1 cellular context compared by ENCODE assay signal in the genomic region with DNA sequence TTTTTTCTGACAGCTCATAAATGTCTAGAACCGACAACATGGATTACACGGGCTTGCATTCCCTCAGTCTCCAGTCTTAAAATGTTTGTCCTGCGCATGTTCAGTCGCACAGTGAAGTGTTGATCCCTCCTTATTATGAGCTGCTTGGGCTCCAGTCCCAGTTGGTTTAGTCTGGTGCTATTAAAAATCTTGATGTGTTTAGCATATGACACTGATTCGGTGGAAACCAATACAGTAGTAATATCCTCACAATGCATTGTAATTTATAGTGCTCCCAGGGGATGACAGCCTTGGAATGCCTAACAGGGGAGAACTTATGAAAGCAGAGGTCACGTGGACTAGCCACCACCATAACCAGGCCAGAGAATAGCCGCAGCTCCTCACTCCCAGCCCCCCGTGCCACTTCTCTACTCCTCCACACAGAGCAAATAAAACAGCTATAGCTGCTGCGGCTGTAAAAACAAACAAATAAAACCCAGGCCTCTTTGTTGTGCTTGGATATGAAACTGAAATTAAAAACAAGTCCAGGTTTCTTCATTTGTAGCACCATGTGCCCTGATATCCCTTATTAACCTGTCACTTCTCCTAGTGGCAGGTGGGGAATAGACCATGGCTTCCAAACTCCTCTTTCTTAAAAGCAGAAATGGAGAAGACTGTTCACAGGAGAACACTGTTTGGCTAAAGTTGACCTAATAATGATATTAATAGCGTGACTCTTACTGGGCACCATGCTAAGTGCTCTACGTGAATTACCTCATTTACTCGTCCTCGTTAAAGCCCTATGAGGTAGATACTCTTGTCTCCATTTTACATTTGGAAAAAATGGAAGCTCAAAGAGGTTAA.
A peak's percentile ranks its signal among the peaks of the same experiment; 100 is the strongest.
TF ChIP-seq lines count a peak whose summit lies in the region.

No MANE protein-coding gene starts in this region.

TF ChIP-seq in HEK293, 187 proteins besides CTCF, POLR2A, EP300 and RAD21 (continued from another document and continues in another):
- TF ChIP-seq, protein P1, sequence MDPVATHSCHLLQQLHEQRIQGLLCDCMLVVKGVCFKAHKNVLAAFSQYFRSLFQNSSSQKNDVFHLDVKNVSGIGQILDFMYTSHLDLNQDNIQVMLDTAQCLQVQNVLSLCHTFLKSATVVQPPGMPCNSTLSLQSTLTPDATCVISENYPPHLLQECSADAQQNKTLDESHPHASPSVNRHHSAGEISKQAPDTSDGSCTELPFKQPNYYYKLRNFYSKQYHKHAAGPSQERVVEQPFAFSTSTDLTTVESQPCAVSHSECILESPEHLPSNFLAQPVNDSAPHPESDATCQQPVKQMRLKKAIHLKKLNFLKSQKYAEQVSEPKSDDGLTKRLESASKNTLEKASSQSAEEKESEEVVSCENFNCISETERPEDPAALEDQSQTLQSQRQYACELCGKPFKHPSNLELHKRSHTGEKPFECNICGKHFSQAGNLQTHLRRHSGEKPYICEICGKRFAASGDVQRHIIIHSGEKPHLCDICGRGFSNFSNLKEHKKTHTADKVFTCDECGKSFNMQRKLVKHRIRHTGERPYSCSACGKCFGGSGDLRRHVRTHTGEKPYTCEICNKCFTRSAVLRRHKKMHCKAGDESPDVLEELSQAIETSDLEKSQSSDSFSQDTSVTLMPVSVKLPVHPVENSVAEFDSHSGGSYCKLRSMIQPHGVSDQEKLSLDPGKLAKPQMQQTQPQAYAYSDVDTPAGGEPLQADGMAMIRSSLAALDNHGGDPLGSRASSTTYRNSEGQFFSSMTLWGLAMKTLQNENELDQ (tag by site-specific recombination; IDR thresholded peaks at IDR 0.05; ENCODE audit: low read depth) = no peak
- TF ChIP-seq IKZF3 (tag by site-specific recombination; IDR thresholded peaks at IDR 0.05) = no peak; the same call in 1 of the 2 replicates
- TF ChIP-seq ZSCAN23 (tag by site-specific recombination; IDR thresholded peaks at IDR 0.05) = no peak
- TF ChIP-seq ZNF239 (tag by site-specific recombination; IDR thresholded peaks at IDR 0.05) = no peak
- TF ChIP-seq ZNF548 (tag by site-specific recombination; IDR thresholded peaks at IDR 0.05) = no peak
- no peak for TF ChIP-seq ZNF610 (tag by site-specific recombination; IDR thresholded peaks at IDR 0.05; ENCODE audit: borderline replicate concordance)
- TF ChIP-seq, protein P2, sequence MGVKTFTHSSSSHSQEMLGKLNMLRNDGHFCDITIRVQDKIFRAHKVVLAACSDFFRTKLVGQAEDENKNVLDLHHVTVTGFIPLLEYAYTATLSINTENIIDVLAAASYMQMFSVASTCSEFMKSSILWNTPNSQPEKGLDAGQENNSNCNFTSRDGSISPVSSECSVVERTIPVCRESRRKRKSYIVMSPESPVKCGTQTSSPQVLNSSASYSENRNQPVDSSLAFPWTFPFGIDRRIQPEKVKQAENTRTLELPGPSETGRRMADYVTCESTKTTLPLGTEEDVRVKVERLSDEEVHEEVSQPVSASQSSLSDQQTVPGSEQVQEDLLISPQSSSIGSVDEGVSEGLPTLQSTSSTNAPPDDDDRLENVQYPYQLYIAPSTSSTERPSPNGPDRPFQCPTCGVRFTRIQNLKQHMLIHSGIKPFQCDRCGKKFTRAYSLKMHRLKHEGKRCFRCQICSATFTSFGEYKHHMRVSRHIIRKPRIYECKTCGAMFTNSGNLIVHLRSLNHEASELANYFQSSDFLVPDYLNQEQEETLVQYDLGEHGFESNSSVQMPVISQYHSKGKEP (tag by site-specific recombination; IDR thresholded peaks at IDR 0.05) = peak; percentile 78
- peak; percentile 54 for TF ChIP-seq SP2 (tag by site-specific recombination; IDR thresholded peaks at IDR 0.05)
- TF ChIP-seq GLIS1 (tag by site-specific recombination; IDR thresholded peaks at IDR 0.05) = peak; percentile 81
- TF ChIP-seq, protein P3, sequence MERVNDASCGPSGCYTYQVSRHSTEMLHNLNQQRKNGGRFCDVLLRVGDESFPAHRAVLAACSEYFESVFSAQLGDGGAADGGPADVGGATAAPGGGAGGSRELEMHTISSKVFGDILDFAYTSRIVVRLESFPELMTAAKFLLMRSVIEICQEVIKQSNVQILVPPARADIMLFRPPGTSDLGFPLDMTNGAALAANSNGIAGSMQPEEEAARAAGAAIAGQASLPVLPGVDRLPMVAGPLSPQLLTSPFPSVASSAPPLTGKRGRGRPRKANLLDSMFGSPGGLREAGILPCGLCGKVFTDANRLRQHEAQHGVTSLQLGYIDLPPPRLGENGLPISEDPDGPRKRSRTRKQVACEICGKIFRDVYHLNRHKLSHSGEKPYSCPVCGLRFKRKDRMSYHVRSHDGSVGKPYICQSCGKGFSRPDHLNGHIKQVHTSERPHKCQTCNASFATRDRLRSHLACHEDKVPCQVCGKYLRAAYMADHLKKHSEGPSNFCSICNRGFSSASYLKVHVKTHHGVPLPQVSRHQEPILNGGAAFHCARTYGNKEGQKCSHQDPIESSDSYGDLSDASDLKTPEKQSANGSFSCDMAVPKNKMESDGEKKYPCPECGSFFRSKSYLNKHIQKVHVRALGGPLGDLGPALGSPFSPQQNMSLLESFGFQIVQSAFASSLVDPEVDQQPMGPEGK (tag by site-specific recombination; IDR thresholded peaks at IDR 0.05) = peak; percentile 72
- TF ChIP-seq, protein P4, sequence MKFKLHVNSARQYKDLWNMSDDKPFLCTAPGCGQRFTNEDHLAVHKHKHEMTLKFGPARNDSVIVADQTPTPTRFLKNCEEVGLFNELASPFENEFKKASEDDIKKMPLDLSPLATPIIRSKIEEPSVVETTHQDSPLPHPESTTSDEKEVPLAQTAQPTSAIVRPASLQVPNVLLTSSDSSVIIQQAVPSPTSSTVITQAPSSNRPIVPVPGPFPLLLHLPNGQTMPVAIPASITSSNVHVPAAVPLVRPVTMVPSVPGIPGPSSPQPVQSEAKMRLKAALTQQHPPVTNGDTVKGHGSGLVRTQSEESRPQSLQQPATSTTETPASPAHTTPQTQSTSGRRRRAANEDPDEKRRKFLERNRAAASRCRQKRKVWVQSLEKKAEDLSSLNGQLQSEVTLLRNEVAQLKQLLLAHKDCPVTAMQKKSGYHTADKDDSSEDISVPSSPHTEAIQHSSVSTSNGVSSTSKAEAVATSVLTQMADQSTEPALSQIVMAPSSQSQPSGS (tag by site-specific recombination; IDR thresholded peaks at IDR 0.05; ENCODE audit: low read depth) = 0 out of 2 replicates have a peak, but pooled peaks have one; percentile 42
- TF ChIP-seq, protein P5, sequence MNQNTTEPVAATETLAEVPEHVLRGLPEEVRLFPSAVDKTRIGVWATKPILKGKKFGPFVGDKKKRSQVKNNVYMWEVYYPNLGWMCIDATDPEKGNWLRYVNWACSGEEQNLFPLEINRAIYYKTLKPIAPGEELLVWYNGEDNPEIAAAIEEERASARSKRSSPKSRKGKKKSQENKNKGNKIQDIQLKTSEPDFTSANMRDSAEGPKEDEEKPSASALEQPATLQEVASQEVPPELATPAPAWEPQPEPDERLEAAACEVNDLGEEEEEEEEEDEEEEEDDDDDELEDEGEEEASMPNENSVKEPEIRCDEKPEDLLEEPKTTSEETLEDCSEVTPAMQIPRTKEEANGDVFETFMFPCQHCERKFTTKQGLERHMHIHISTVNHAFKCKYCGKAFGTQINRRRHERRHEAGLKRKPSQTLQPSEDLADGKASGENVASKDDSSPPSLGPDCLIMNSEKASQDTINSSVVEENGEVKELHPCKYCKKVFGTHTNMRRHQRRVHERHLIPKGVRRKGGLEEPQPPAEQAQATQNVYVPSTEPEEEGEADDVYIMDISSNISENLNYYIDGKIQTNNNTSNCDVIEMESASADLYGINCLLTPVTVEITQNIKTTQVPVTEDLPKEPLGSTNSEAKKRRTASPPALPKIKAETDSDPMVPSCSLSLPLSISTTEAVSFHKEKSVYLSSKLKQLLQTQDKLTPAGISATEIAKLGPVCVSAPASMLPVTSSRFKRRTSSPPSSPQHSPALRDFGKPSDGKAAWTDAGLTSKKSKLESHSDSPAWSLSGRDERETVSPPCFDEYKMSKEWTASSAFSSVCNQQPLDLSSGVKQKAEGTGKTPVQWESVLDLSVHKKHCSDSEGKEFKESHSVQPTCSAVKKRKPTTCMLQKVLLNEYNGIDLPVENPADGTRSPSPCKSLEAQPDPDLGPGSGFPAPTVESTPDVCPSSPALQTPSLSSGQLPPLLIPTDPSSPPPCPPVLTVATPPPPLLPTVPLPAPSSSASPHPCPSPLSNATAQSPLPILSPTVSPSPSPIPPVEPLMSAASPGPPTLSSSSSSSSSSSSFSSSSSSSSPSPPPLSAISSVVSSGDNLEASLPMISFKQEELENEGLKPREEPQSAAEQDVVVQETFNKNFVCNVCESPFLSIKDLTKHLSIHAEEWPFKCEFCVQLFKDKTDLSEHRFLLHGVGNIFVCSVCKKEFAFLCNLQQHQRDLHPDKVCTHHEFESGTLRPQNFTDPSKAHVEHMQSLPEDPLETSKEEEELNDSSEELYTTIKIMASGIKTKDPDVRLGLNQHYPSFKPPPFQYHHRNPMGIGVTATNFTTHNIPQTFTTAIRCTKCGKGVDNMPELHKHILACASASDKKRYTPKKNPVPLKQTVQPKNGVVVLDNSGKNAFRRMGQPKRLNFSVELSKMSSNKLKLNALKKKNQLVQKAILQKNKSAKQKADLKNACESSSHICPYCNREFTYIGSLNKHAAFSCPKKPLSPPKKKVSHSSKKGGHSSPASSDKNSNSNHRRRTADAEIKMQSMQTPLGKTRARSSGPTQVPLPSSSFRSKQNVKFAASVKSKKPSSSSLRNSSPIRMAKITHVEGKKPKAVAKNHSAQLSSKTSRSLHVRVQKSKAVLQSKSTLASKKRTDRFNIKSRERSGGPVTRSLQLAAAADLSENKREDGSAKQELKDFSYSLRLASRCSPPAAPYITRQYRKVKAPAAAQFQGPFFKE (tag by site-specific recombination; IDR thresholded peaks at IDR 0.05; ENCODE audit: borderline replicate concordance) = no peak
- no peak for TF ChIP-seq ZNF433 (tag by site-specific recombination; IDR thresholded peaks at IDR 0.05; ENCODE audit: low read depth)
- TF ChIP-seq, protein P6, sequence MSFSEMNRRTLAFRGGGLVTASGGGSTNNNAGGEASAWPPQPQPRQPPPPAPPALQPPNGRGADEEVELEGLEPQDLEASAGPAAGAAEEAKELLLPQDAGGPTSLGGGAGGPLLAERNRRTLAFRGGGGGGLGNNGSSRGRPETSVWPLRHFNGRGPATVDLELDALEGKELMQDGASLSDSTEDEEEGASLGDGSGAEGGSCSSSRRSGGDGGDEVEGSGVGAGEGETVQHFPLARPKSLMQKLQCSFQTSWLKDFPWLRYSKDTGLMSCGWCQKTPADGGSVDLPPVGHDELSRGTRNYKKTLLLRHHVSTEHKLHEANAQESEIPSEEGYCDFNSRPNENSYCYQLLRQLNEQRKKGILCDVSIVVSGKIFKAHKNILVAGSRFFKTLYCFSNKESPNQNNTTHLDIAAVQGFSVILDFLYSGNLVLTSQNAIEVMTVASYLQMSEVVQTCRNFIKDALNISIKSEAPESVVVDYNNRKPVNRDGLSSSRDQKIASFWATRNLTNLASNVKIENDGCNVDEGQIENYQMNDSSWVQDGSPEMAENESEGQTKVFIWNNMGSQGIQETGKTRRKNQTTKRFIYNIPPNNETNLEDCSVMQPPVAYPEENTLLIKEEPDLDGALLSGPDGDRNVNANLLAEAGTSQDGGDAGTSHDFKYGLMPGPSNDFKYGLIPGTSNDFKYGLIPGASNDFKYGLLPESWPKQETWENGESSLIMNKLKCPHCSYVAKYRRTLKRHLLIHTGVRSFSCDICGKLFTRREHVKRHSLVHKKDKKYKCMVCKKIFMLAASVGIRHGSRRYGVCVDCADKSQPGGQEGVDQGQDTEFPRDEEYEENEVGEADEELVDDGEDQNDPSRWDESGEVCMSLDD (tag by site-specific recombination; IDR thresholded peaks at IDR 0.05) = no peak
- TF ChIP-seq ZNF514 (tag by site-specific recombination; IDR thresholded peaks at IDR 0.05) = no peak
- no peak for TF ChIP-seq ZNF292 (tag by site-specific recombination; IDR thresholded peaks at IDR 0.05; ENCODE audit: borderline replicate concordance, low read depth)
- no peak for TF ChIP-seq OVOL3 (tag by site-specific recombination; IDR thresholded peaks at IDR 0.05)
- TF ChIP-seq ZNF549 (tag by site-specific recombination; IDR thresholded peaks at IDR 0.05) = no peak
- TF ChIP-seq BCL11B (tag by site-specific recombination; IDR thresholded peaks at IDR 0.05; ENCODE audit: low read depth) = peak; percentile 35; the same call in 1 of the 2 replicates
- no peak for TF ChIP-seq ZNF792 (tag by site-specific recombination; IDR thresholded peaks at IDR 0.05)
- TF ChIP-seq, protein P7, sequence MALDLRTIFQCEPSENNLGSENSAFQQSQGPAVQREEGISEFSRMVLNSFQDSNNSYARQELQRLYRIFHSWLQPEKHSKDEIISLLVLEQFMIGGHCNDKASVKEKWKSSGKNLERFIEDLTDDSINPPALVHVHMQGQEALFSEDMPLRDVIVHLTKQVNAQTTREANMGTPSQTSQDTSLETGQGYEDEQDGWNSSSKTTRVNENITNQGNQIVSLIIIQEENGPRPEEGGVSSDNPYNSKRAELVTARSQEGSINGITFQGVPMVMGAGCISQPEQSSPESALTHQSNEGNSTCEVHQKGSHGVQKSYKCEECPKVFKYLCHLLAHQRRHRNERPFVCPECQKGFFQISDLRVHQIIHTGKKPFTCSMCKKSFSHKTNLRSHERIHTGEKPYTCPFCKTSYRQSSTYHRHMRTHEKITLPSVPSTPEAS (tag by site-specific recombination; IDR thresholded peaks at IDR 0.05) = no peak
- TF ChIP-seq ZSCAN30 (tag by site-specific recombination; IDR thresholded peaks at IDR 0.05) = no peak
- TF ChIP-seq, protein P8, sequence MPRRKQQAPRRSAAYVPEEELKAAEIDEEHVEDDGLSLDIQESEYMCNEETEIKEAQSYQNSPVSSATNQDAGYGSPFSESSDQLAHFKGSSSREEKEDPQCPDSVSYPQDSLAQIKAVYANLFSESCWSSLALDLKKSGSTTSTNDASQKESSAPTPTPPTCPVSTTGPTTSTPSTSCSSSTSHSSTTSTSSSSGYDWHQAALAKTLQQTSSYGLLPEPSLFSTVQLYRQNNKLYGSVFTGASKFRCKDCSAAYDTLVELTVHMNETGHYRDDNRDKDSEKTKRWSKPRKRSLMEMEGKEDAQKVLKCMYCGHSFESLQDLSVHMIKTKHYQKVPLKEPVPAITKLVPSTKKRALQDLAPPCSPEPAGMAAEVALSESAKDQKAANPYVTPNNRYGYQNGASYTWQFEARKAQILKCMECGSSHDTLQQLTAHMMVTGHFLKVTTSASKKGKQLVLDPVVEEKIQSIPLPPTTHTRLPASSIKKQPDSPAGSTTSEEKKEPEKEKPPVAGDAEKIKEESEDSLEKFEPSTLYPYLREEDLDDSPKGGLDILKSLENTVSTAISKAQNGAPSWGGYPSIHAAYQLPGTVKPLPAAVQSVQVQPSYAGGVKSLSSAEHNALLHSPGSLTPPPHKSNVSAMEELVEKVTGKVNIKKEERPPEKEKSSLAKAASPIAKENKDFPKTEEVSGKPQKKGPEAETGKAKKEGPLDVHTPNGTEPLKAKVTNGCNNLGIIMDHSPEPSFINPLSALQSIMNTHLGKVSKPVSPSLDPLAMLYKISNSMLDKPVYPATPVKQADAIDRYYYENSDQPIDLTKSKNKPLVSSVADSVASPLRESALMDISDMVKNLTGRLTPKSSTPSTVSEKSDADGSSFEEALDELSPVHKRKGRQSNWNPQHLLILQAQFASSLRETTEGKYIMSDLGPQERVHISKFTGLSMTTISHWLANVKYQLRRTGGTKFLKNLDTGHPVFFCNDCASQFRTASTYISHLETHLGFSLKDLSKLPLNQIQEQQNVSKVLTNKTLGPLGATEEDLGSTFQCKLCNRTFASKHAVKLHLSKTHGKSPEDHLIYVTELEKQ (tag by site-specific recombination; IDR thresholded peaks at IDR 0.05; ENCODE audit: borderline replicate concordance) = peak; percentile 58; the same call in 1 of the 2 replicates
- TF ChIP-seq RBAK (tag by site-specific recombination; IDR thresholded peaks at IDR 0.05) = no peak
- TF ChIP-seq, protein P9, sequence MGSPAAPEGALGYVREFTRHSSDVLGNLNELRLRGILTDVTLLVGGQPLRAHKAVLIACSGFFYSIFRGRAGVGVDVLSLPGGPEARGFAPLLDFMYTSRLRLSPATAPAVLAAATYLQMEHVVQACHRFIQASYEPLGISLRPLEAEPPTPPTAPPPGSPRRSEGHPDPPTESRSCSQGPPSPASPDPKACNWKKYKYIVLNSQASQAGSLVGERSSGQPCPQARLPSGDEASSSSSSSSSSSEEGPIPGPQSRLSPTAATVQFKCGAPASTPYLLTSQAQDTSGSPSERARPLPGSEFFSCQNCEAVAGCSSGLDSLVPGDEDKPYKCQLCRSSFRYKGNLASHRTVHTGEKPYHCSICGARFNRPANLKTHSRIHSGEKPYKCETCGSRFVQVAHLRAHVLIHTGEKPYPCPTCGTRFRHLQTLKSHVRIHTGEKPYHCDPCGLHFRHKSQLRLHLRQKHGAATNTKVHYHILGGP (tag by site-specific recombination; IDR thresholded peaks at IDR 0.05) = no peak
